In genomic region chr6:139962663-139963314, GRCh38 we compare ENCODE assay signal across 16 cellular contexts.
DNase-seq lines count a peak whose midpoint lies in the region; ATAC-seq and TF ChIP-seq lines count a peak whose summit lies in the region.
"Had no signal": no experiment of that assay in that cellular context is flagged by ENCODE, and none has a peak within 500 bp of the region (broad histone marks: within the 10 kb centered on the region; RNA-seq: fewer than 3 reads in every experiment).

No MANE protein-coding gene starts in this region.

- CTCF ChIA-PET in A673 (lab: Charles Lee): no interaction called here

- H3K36me3 ChIP-seq in A673 (ENCODE audit: insufficient read depth, low read length, poor library complexity, severe bottlenecking) (no peaks in the 10 kb centered on the region), mesenchymal stem cell (ENCODE audit: control insufficient read depth in 1 of 2, insufficient read depth in 2 of 2, low read depth in 1 of 2, low read length in 2 of 2) (no peaks in the 10 kb centered on the region), breast epithelium (peaks cover 4% of the 10 kb centered on the region)
- H3K36me3 ChIP-seq: ascending aorta had no signal

- no peak overlapping the region for H3K4me2 ChIP-seq in mesenchymal stem cell (ENCODE audit: low read length, poor library complexity, severe bottlenecking)

- H3K27me3 ChIP-seq in A673 (replicated peaks; ENCODE audit: insufficient read depth, low read depth, low read length, poor library complexity) (no peaks in the 10 kb centered on the region), mesenchymal stem cell (ENCODE audit: control insufficient read depth in 1 of 2, insufficient read depth in 1 of 2, low read length in 2 of 2) (no peaks in the 10 kb centered on the region), breast epithelium (no peaks in the 10 kb centered on the region)
- H3K27me3 ChIP-seq: ascending aorta had no signal

- peak overlapping the region; percentile 45 for H4K8ac ChIP-seq in mesenchymal stem cell (ENCODE audit: low read length)

- H3K23ac ChIP-seq in mesenchymal stem cell (ENCODE audit: low read length in 2 of 2): no peak overlapping the region

- no peaks in the 10 kb centered on the region for H3K79me1 ChIP-seq in mesenchymal stem cell (replicated peaks; ENCODE audit: low read length, poor library complexity, severe bottlenecking)

- TF ChIP-seq CTCF in A673 (conservative IDR thresholded peaks at IDR 0.05; ENCODE audit: low read depth, low read length) (no peak), VCaP (conservative IDR thresholded peaks at IDR 0.05) (no peak), breast epithelium (IDR thresholded peaks at IDR 0.05) (no peak)

- H3K4me3 ChIP-seq in A673 (ENCODE audit: low read depth, low read length, poor library complexity, severe bottlenecking): no peak overlapping the region
- H3K4me3 ChIP-seq in mesenchymal stem cell (ENCODE audit: insufficient read depth in 1 of 2, low read depth in 1 of 2, low read length in 2 of 2): no peak overlapping the region
- H3K4me3 ChIP-seq in breast epithelium: no peak overlapping the region
- H3K4me3 ChIP-seq: ascending aorta, coronary artery had no signal

- H2BK5ac ChIP-seq in mesenchymal stem cell (ENCODE audit: low read depth, low read length, poor library complexity, severe bottlenecking): no peak overlapping the region

- H3K4me1 ChIP-seq in A673 (ENCODE audit: insufficient read depth, low read length, poor library complexity, severe bottlenecking): peaks cover 29% of the 10 kb centered on the region
- no peaks in the 10 kb centered on the region for H3K4me1 ChIP-seq in mesenchymal stem cell (ENCODE audit: control insufficient read depth, insufficient read depth, low read depth, low read length)
- H3K4me1 ChIP-seq in breast epithelium: no peaks in the 10 kb centered on the region

- peak; percentile 56 for ATAC-seq in HG02798 (IDR thresholded peaks at IDR 0.05; ENCODE audit: poor library complexity, unreplicated experiment)
- ATAC-seq in HG03280 (IDR thresholded peaks at IDR 0.05; ENCODE audit: unreplicated experiment): no peak
- ATAC-seq: natural killer cell had no signal

- peak overlapping the region; percentile 25 for H4K91ac ChIP-seq in mesenchymal stem cell (ENCODE audit: low read length)

- POLR2A ChIA-PET in A673 (lab: Charles Lee; ENCODE audit: low non-redundant PET): no interaction called here

- no TSS peak for BruUV-seq in A673 (replicated peaks; lab: Mats Ljungman, UMichigan)

- H3K27ac ChIP-seq in A673 (ENCODE audit: low read depth, low read length, poor library complexity, severe bottlenecking): peak overlapping the region; percentile 46
- H3K27ac ChIP-seq in VCaP: peak overlapping the region; percentile 75; the same call in 1 of the 2 replicates
- H3K27ac ChIP-seq in mesenchymal stem cell (ENCODE audit: low read length, poor library complexity, severe bottlenecking): no peak overlapping the region
- no peak overlapping the region for H3K27ac ChIP-seq in breast epithelium
- H3K27ac ChIP-seq: ascending aorta had no signal

- peak overlapping the region; percentile 26 to 74 for H3K18ac ChIP-seq in mesenchymal stem cell (ENCODE audit: low read depth in 1 of 2, low read length in 2 of 2)

- intact Hi-C loops in A673 (cut with micrococcal nuclease; ENCODE audit: unreplicated experiment) (no loop called here), breast epithelium (cut with DNase I; ENCODE audit: low total_unique reads) (no loop called here)

- peak overlapping the region; percentile 6 for H2BK120ac ChIP-seq in mesenchymal stem cell (ENCODE audit: low read depth, low read length)

- TF ChIP-seq POLR2A in breast epithelium (IDR thresholded peaks at IDR 0.05): no peak

- no peak overlapping the region for H2BK15ac ChIP-seq in mesenchymal stem cell (ENCODE audit: low read depth, poor library complexity, severe bottlenecking)

- H2AFZ ChIP-seq in mesenchymal stem cell (ENCODE audit: low read depth, low read length): no peak overlapping the region

- H3K9ac ChIP-seq in mesenchymal stem cell (ENCODE audit: low read length): no peak overlapping the region

- H3K14ac ChIP-seq in mesenchymal stem cell (ENCODE audit: low read length in 2 of 2): no peak overlapping the region

- peak; percentile 73 for DNase-seq in A673 (ENCODE audit: low spot score)
- no peak for DNase-seq in mesenchymal stem cell
- no peak for DNase-seq in SKM-1 treated with dmso at 0.1 percent for 144 hours (lab: John Stamatoyannopoulos, UW; ENCODE audit: unreplicated experiment)
- DNase-seq in CD1c-positive myeloid dendritic cell (ENCODE audit: extremely low spot score): no peak
- no peak for DNase-seq in breast epithelium (ENCODE audit: low spot score in 2 of 2)
- DNase-seq: activated B cell treated with CpG ODN at 0.5 μM for 24 hours, Calu3, mammary epithelial cell, natural killer cell, NCI-H2029 treated with DMSO at 0.1 percent for 48 hours, NCI-H526 had no signal

- H3K9me3 ChIP-seq in A673 (ENCODE audit: low read depth, low read length, poor library complexity, severe bottlenecking): no peaks in the 10 kb centered on the region
- no peaks in the 10 kb centered on the region for H3K9me3 ChIP-seq in mesenchymal stem cell (ENCODE audit: control insufficient read depth, low read length)
- H3K9me3 ChIP-seq in breast epithelium: no peaks in the 10 kb centered on the region
- H3K9me3 ChIP-seq: ascending aorta had no signal

- H2BK12ac ChIP-seq in mesenchymal stem cell (ENCODE audit: low read length in 2 of 2): peak overlapping the region; percentile 80 to 97

- WGBS in mesenchymal stem cell: 95% methylated on average over 6 of the region's 6 CpGs

- H2AK5ac ChIP-seq in mesenchymal stem cell (ENCODE audit: low read length, severe bottlenecking): no peak overlapping the region

- peak overlapping the region; percentile 29 to 68 for H3K4ac ChIP-seq in mesenchymal stem cell (ENCODE audit: low read depth in 1 of 2, low read length in 2 of 2)

Comparison
In these comparisons a context has a peak if more than half of its experiments do, and no peak if none do; other contexts are left out.
1. H3K27ac ChIP-seq: peak in A673 (single experiment) and VCaP (single experiment); none in mesenchymal stem cell (single experiment) and breast epithelium (0 of 2).